Comparison of ENCODE assay signal across 1 cellular context in genomic region chr3:143122089-143122430, GRCh38.
TF ChIP-seq lines count a peak whose summit lies in the region.

No MANE protein-coding gene starts in this region.

TF ChIP-seq in K562, 482 proteins besides CTCF, POLR2A, EP300 and RAD21:
- no peak for TF ChIP-seq ZBTB40 (IDR thresholded peaks at IDR 0.05)
- 0 out of 2 replicates have a peak, but pooled peaks have one; percentile 18 for TF ChIP-seq ZBTB40 (CRISPR knock-in tag; IDR thresholded peaks at IDR 0.05)
- TF ChIP-seq ZBTB8A (IDR thresholded peaks at IDR 0.05; ENCODE audit: partially characterized antibody), result no peak
